26 cellular contexts compared by ENCODE assay signal in genomic region chr6:36739947-36740817, GRCh38. TPM values are rescaled to one million over a fixed set of nuclear protein-coding genes. Genes with fewer than 3 reads are reported as not detected.
DNase-seq lines count a peak whose midpoint lies in the region; ATAC-seq, FAIRE-seq and TF ChIP-seq lines count a peak whose summit lies in the region.
"Had no signal": no experiment of that assay in that cellular context is flagged by ENCODE, and none has a peak within 500 bp of the region (broad histone marks: within the 10 kb centered on the region; RNA-seq: fewer than 3 reads in every experiment).

No MANE protein-coding gene starts in this region.

- no peaks in the 10 kb centered on the region for H3K9me3 ChIP-seq in neural progenitor cell (ENCODE audit: low read depth)
- H3K9me3 ChIP-seq: esophagus squamous epithelium, upper lobe of left lung had no signal

- H3K4me1 ChIP-seq in neural progenitor cell: peaks cover 4% of the 10 kb centered on the region

- no peaks in the 10 kb centered on the region for H3K9me3 Mint-ChIP-seq in neural progenitor cell
- H3K9me3 Mint-ChIP-seq: activated naive CD4-positive, alpha-beta T cell treated with anti-CD3 and anti-CD28 coated beads, Interleukin-2, amount 50 U/mL, for 24 hours; activated T-cell treated with anti-CD3 and anti-CD28 coated beads, Interleukin-2, amount 50 U/mL, for 72 hours; central memory CD8-positive, alpha-beta T cell; GM23338; nephron had no signal

- DNase-seq in EL (peak; percentile 50), HT1080 (ENCODE audit: low read depth) (peak; percentile 38), bronchial epithelial cell (ENCODE audit: low read depth) (peak; percentile 66), neural progenitor cell (ENCODE audit: low spot score) (no peak), COR-L47 (lab: John Stamatoyannopoulos, UW) (no peak), AG08395 (ENCODE audit: low spot score) (no peak)
- DNase-seq: activated T-cell treated with anti-CD3 and anti-CD28 coated beads, Interleukin-2, amount 50 U/mL, for 72 hours; effector CD8-positive, alpha-beta T cell; esophagus squamous epithelium; mesendoderm; NCI-H2029; NCI-H345; posterior cingulate gyrus; stimulated activated CD4-positive, alpha-beta T cell treated with anti-CD3 and anti-CD28 coated beads, Interleukin-2, amount 100 ng/mL, for 24 hours; upper lobe of left lung had no signal

- H3K27me3 ChIP-seq in bronchial epithelial cell (ENCODE audit: control insufficient read depth, insufficient read depth, low read length) (no peaks in the 10 kb centered on the region), neural progenitor cell (no peaks in the 10 kb centered on the region)
- H3K27me3 ChIP-seq: esophagus squamous epithelium, upper lobe of left lung had no signal

- no peaks in the 10 kb centered on the region for H4K20me1 ChIP-seq in neural progenitor cell (ENCODE audit: low read depth)

- no peak overlapping the region for H3K4me2 ChIP-seq in neural progenitor cell
- H3K4me2 ChIP-seq: GM23338, KMS-11 had no signal

- no peaks in the 10 kb centered on the region for H3F3A ChIP-seq in neural progenitor cell (ENCODE audit: low read depth)

- H3K27ac Mint-ChIP-seq in neural progenitor cell: peak overlapping the region; percentile 26
- H3K27ac Mint-ChIP-seq: activated naive CD4-positive, alpha-beta T cell treated with anti-CD3 and anti-CD28 coated beads, Interleukin-2, amount 50 U/mL, for 24 hours; activated T-cell treated with anti-CD3 and anti-CD28 coated beads, Interleukin-2, amount 50 U/mL, for 72 hours; GM23338 had no signal

- no peaks in the 10 kb centered on the region for H3K36me3 Mint-ChIP-seq in neural progenitor cell
- H3K36me3 Mint-ChIP-seq: activated naive CD4-positive, alpha-beta T cell treated with anti-CD3 and anti-CD28 coated beads, Interleukin-2, amount 50 U/mL, for 24 hours had no signal

- ATAC-seq in GM21526 (IDR thresholded peaks at IDR 0.05; ENCODE audit: low FRiP score, unreplicated experiment): no peak
- ATAC-seq: activated T-cell treated with anti-CD3 and anti-CD28 coated beads, Interleukin-2, amount 50 U/mL, for 72 hours; GM23338; Panc1 had no signal

- peak; percentile 32 for FAIRE-seq in bronchial epithelial cell (lab: Jason Lieb, UNC)

- no peak overlapping the region for H3K9ac ChIP-seq in neural progenitor cell
- H3K9ac ChIP-seq: KMS-11 had no signal

- H3K4me3 ChIP-seq in bronchial epithelial cell (ENCODE audit: low read depth, low read length) (no peak overlapping the region), neural progenitor cell (no peak overlapping the region)
- H3K4me3 ChIP-seq: esophagus squamous epithelium, GM23338, upper lobe of left lung had no signal

- H3K27ac ChIP-seq in neural progenitor cell: no peak overlapping the region
- H3K27ac ChIP-seq: esophagus squamous epithelium, KMS-11, upper lobe of left lung had no signal

- H2AFZ ChIP-seq in neural progenitor cell (replicated peaks): no peak overlapping the region
- H2AFZ ChIP-seq: GM23338 had no signal

- H3K4me3 Mint-ChIP-seq in neural progenitor cell: no peak overlapping the region
- H3K4me3 Mint-ChIP-seq: activated naive CD4-positive, alpha-beta T cell treated with anti-CD3 and anti-CD28 coated beads, Interleukin-2, amount 50 U/mL, for 24 hours; activated T-cell treated with anti-CD3 and anti-CD28 coated beads, Interleukin-2, amount 50 U/mL, for 72 hours; central memory CD8-positive, alpha-beta T cell; GM23338; nephron had no signal

- peaks cover 15% of the 10 kb centered on the region for H3K4me1 Mint-ChIP-seq in neural progenitor cell

- TF ChIP-seq CTCF in bronchial epithelial cell (IDR thresholded peaks at IDR 0.05; ENCODE audit: insufficient read depth, low read length, severe bottlenecking): no peak
- TF ChIP-seq CTCF in neural progenitor cell (IDR thresholded peaks at IDR 0.05): no peak

- no peaks in the 10 kb centered on the region for H3K36me3 ChIP-seq in bronchial epithelial cell (ENCODE audit: control insufficient read depth, insufficient read depth, low read length)
- no peaks in the 10 kb centered on the region for H3K36me3 ChIP-seq in neural progenitor cell
- H3K36me3 ChIP-seq: esophagus squamous epithelium, upper lobe of left lung had no signal

- H3K79me2 ChIP-seq in neural progenitor cell (ENCODE audit: low read depth): no peaks in the 10 kb centered on the region

- peaks cover 7% of the 10 kb centered on the region for H3K27me3 Mint-ChIP-seq in neural progenitor cell (ENCODE audit: insufficient read depth, low read depth)
- H3K27me3 Mint-ChIP-seq: activated naive CD4-positive, alpha-beta T cell treated with anti-CD3 and anti-CD28 coated beads, Interleukin-2, amount 50 U/mL, for 24 hours; central memory CD8-positive, alpha-beta T cell had no signal

RNA-seq across cellular contexts. Expression of gene RAB44, which starts 42.6 kb away (rescaled TPM):
- total RNA-seq in HT1080 (2014; rRNA removed; shearing (Covaris generic)): not detected in 2 replicates
- polyA plus RNA-seq in HT1080 (2015; cell fraction: cytosol; rRNA removed): not detected in 2 replicates
- polyA plus RNA-seq in HT1080 (2015; cell fraction: nucleus; rRNA removed): 0.05 TPM in 1 of 2 replicates, not detected in the other
- total RNA-seq in bronchial epithelial cell (under 0.01 TPM in 2 replicates), neural progenitor cell (ENCODE audit: low replicate concordance) (0.03 TPM in 1 of 2 replicates, not detected in the other)
- total RNA-seq: activated CD8-positive, alpha-beta memory T cell treated with anti-CD3 and anti-CD28 coated beads for 36 hours; G401; GM23338; skeletal muscle tissue had no signal
- polyA plus RNA-seq: aorta, GM23338 had no signal

Comparison
In these comparisons a context has a peak if more than half of its experiments do, and no peak if none do; other contexts are left out.
1. DNase-seq: peak in EL (single experiment), HT1080 (single experiment) and bronchial epithelial cell (single experiment); none in neural progenitor cell (single experiment), COR-L47 (single experiment) and AG08395 (single experiment).